Comparison of ENCODE assay signal across 8 cellular contexts in genomic region chr17:39687546-39688474, GRCh38. TPM values are rescaled to one million over a fixed set of nuclear protein-coding genes. Genes with fewer than 3 reads are reported as not detected.
DNase-seq lines count a peak whose midpoint lies in the region; ATAC-seq and TF ChIP-seq lines count a peak whose summit lies in the region.

PGAP3 (minus strand) TSS chr17:39688057; CDS start chr17:39688014, 43 bp downstream.

- peak within 1 kb of the TSS; percentile 93 for H2AFZ ChIP-seq in GM23338

- intact Hi-C loops in activated T-helper 2 cell treated with anti-CD3 and anti-CD28 coated beads, Interferon-gamma antibody, Interleukin-2, Interleukin-4, amounts not matched to agents 10 μg/mL and 5 μg/mL and 100 μg/mL, durations not matched to agents 14 hours and 24 hours and 36 hours (cut with micrococcal nuclease), result loop anchor here (10.0 kb wide), 1 partner anchor 77 kb away; no protein-coding TSS in a partner anchor

- peak within 1 kb of the TSS; percentile 74 for H3K4me3 ChIP-seq in GM23338
- H3K4me3 ChIP-seq in fibroblast of pulmonary artery (replicated peaks; ENCODE audit: low read depth, low read length), result peak within 1 kb of the TSS; percentile 80

- no peaks in the 10 kb centered on the region; the same call in 1 of the 2 replicates for H3K9me2 ChIP-seq in GM23338 (ENCODE audit: insufficient read depth)

- H3K4me2 ChIP-seq in GM23338, result peak within 1 kb of the TSS; percentile 87

- peak; percentile 78 for ATAC-seq in GM23338
- peak; percentile 98 for ATAC-seq in natural killer cell treated with Interleukin-12 subunit alpha and Interleukin-12 subunit beta and Interleukin-15 and Interleukin-18, amount 100 ng/mL, for 72 hours

- 0 out of 4 replicates have a peak, but pooled peaks of 1 of the 2 experiments have one; percentile 12 for TF ChIP-seq CTCF in GM23338 (conservative IDR thresholded peaks at IDR 0.05; ENCODE audit: low read depth in 2 of 2)
- no peak for TF ChIP-seq CTCF in fibroblast of pulmonary artery (IDR thresholded peaks at IDR 0.05; ENCODE audit: low read length, missing control alignments)

- H3K27me3 Mint-ChIP-seq in GM23338 (ENCODE audit: insufficient read depth, low read depth, poor library complexity), result peaks cover 15% of the 10 kb centered on the region
- H3K27me3 Mint-ChIP-seq in activated T-helper 2 cell treated with anti-CD3 and anti-CD28 coated beads, Interferon-gamma antibody, Interleukin-2, Interleukin-4, amounts not matched to agents 10 μg/mL and 5 μg/mL and 100 μg/mL, durations not matched to agents 14 hours and 24 hours and 36 hours (ENCODE audit: low read depth), result no peaks in the 10 kb centered on the region
- H3K27me3 Mint-ChIP-seq in natural killer cell treated with Interleukin-12 subunit alpha and Interleukin-12 subunit beta and Interleukin-15 and Interleukin-18, amount 100 ng/mL, for 72 hours, result no peaks in the 10 kb centered on the region

- peaks cover 39% of the 10 kb centered on the region for H3K4me1 Mint-ChIP-seq in GM23338
- H3K4me1 Mint-ChIP-seq in activated T-helper 2 cell treated with anti-CD3 and anti-CD28 coated beads, Interferon-gamma antibody, Interleukin-2, Interleukin-4, amounts not matched to agents 10 μg/mL and 5 μg/mL and 100 μg/mL, durations not matched to agents 14 hours and 24 hours and 36 hours (ENCODE audit: low read depth), result peaks cover 17% of the 10 kb centered on the region
- peaks cover 25 to 34% of the 10 kb centered on the region in 2 donors for H3K4me1 Mint-ChIP-seq in natural killer cell treated with Interleukin-12 subunit alpha and Interleukin-12 subunit beta and Interleukin-15 and Interleukin-18, amount 100 ng/mL, for 72 hours (ENCODE audit: low read depth in 2 of 2)

- H3K27me3 ChIP-seq in GM23338 (ENCODE audit: insufficient read depth), result no peaks in the 10 kb centered on the region

- peak within 1 kb of the TSS; percentile 87 for H3K4me3 Mint-ChIP-seq in GM23338
- H3K4me3 Mint-ChIP-seq in activated T-helper 2 cell treated with anti-CD3 and anti-CD28 coated beads, Interferon-gamma antibody, Interleukin-2, Interleukin-4, amounts not matched to agents 10 μg/mL and 5 μg/mL and 100 μg/mL, durations not matched to agents 14 hours and 24 hours and 36 hours (ENCODE audit: low read depth), result peak within 1 kb of the TSS; percentile 87
- H3K4me3 Mint-ChIP-seq in natural killer cell treated with Interleukin-12 subunit alpha and Interleukin-12 subunit beta and Interleukin-15 and Interleukin-18, amount 100 ng/mL, for 72 hours, result peak within 1 kb of the TSS; percentile 92

- DNase-seq in EL (peak; percentile 95), GM23338 (ENCODE audit: low spot score) (peak; percentile 96), Kasumi-1 (lab: John Stamatoyannopoulos, UW) (peak; percentile 86 to 92), RPMI8226 (peak; percentile 92), fibroblast of pulmonary artery (ENCODE audit: low read depth) (peak; percentile 91)
- DNase-seq in activated T-helper 2 cell treated with anti-CD3 and anti-CD28 coated beads, Interferon-gamma antibody, Interleukin-2, Interleukin-4, amounts not matched to agents 10 μg/mL and 5 μg/mL and 100 μg/mL, durations not matched to agents 14 hours and 24 hours and 36 hours (ENCODE audit: low spot score), result peak; percentile 77
- peak; percentile 93 for DNase-seq in natural killer cell treated with Interleukin-12 subunit alpha and Interleukin-12 subunit beta and Interleukin-15 and Interleukin-18, amount 100 ng/mL, for 72 hours (ENCODE audit: low spot score)
- peak; percentile 82 for DNase-seq in stimulated activated naive CD4-positive, alpha-beta T cell treated with Interleukin-2 at 50 U/mL for 16 hours (lab: John Stamatoyannopoulos, UW)

- H3F3A ChIP-seq in GM23338 (replicated peaks; ENCODE audit: low read depth), result peaks cover 30% of the 10 kb centered on the region

- H3K36me3 Mint-ChIP-seq in GM23338 (ENCODE audit: low read depth), result peaks cover 23% of the 10 kb centered on the region
- H3K36me3 Mint-ChIP-seq in activated T-helper 2 cell treated with anti-CD3 and anti-CD28 coated beads, Interferon-gamma antibody, Interleukin-2, Interleukin-4, amounts not matched to agents 10 μg/mL and 5 μg/mL and 100 μg/mL, durations not matched to agents 14 hours and 24 hours and 36 hours (ENCODE audit: low read depth), result peaks cover 25% of the 10 kb centered on the region
- H3K36me3 Mint-ChIP-seq in natural killer cell treated with Interleukin-12 subunit alpha and Interleukin-12 subunit beta and Interleukin-15 and Interleukin-18, amount 100 ng/mL, for 72 hours, result no peaks in the 10 kb centered on the region

- peak within 1 kb of the TSS; percentile 99 for H3K27ac ChIP-seq in GM23338 (ENCODE audit: low read depth)

- H3K79me2 ChIP-seq in GM23338 (replicated peaks; ENCODE audit: insufficient read depth), result no peaks in the 10 kb centered on the region

- peaks cover 23% of the 10 kb centered on the region for H3K4me1 ChIP-seq in GM23338 (ENCODE audit: insufficient read depth)

- no peaks in the 10 kb centered on the region; the same call in 2 of the 3 replicates for H3K9me3 Mint-ChIP-seq in GM23338
- H3K9me3 Mint-ChIP-seq in activated T-helper 2 cell treated with anti-CD3 and anti-CD28 coated beads, Interferon-gamma antibody, Interleukin-2, Interleukin-4, amounts not matched to agents 10 μg/mL and 5 μg/mL and 100 μg/mL, durations not matched to agents 14 hours and 24 hours and 36 hours, result peaks cover 3% of the 10 kb centered on the region
- H3K9me3 Mint-ChIP-seq in natural killer cell treated with Interleukin-12 subunit alpha and Interleukin-12 subunit beta and Interleukin-15 and Interleukin-18, amount 100 ng/mL, for 72 hours, result peaks cover 3% of the 10 kb centered on the region

- no peaks in the 10 kb centered on the region for H4K20me1 ChIP-seq in GM23338 (replicated peaks; ENCODE audit: insufficient read depth)

- peak within 1 kb of the TSS; percentile 95 for H3K27ac Mint-ChIP-seq in GM23338
- H3K27ac Mint-ChIP-seq in activated T-helper 2 cell treated with anti-CD3 and anti-CD28 coated beads, Interferon-gamma antibody, Interleukin-2, Interleukin-4, amounts not matched to agents 10 μg/mL and 5 μg/mL and 100 μg/mL, durations not matched to agents 14 hours and 24 hours and 36 hours, result peak within 1 kb of the TSS; percentile 92
- peak within 1 kb of the TSS; percentile 86 to 98 for H3K27ac Mint-ChIP-seq in natural killer cell treated with Interleukin-12 subunit alpha and Interleukin-12 subunit beta and Interleukin-15 and Interleukin-18, amount 100 ng/mL, for 72 hours

- no peaks in the 10 kb centered on the region for H3K36me3 ChIP-seq in GM23338 (ENCODE audit: insufficient read depth)

TF ChIP-seq in GM23338, 12 proteins besides CTCF, POLR2A, EP300 and RAD21 (continues in another document):
- no peak for TF ChIP-seq EZH2phosphoT487 (IDR thresholded peaks at IDR 0.05; ENCODE audit: unreplicated experiment)
- no peak for TF ChIP-seq ZNF114 (CRISPR knock-in tag; IDR thresholded peaks at IDR 0.05)
- no peak for TF ChIP-seq ZNF331 (CRISPR knock-in tag; IDR thresholded peaks at IDR 0.05; ENCODE audit: low read depth)
- no peak for TF ChIP-seq REST (IDR thresholded peaks at IDR 0.05; ENCODE audit: unreplicated experiment)
- TF ChIP-seq EZH2 (IDR thresholded peaks at IDR 0.05; ENCODE audit: low read depth, unreplicated experiment), result no peak
- no peak for TF ChIP-seq JUNB (IDR thresholded peaks at IDR 0.05; ENCODE audit: unreplicated experiment)

RNA-seq across cellular contexts. Expression of gene PGAP3, which starts in this region (rescaled TPM):
- total RNA-seq in GM23338 (2014; rRNA removed; shearing (Covaris generic)), result 10.7 and 12.8 TPM in 2 replicates
- polyA plus RNA-seq in GM23338 (2016; fragmentation: Nextera tagmentation; extraction: Ambion mirVana), result 7.0 and 8.2 TPM in 2 replicates
- total RNA-seq in activated T-helper 2 cell treated with anti-CD3 and anti-CD28 coated beads, Interferon-gamma antibody, Interleukin-2, Interleukin-4, amounts not matched to agents 10 μg/mL and 5 μg/mL and 100 μg/mL, durations not matched to agents 14 hours and 24 hours and 36 hours, result 12.9 and 14.0 TPM in 2 replicates
- total RNA-seq in natural killer cell treated with Interleukin-12 subunit alpha and Interleukin-12 subunit beta and Interleukin-15 and Interleukin-18, amount 100 ng/mL, for 72 hours, result 10 to 100 TPM in 1 of 2 donors, 1 to 10 TPM in 1; 8.8 to 13.7 TPM

Comparison
In these comparisons a context has a peak if more than half of its experiments do, and no peak if none do; other contexts are left out.
1. Peak in every context shown above with its lines: DNase-seq, ATAC-seq, H3K4me3 ChIP-seq and H3K27ac ChIP-seq.